In genomic region chr12:64824500-64825142, GRCh38 we compare ENCODE assay signal across 8 cellular contexts. TPM values are rescaled to one million over a fixed set of nuclear protein-coding genes. Genes with fewer than 3 reads are reported as not detected.
A peak's percentile ranks its signal among the peaks of the same experiment; 100 is the strongest.
DNase-seq lines count a peak whose midpoint lies in the region; ATAC-seq and TF ChIP-seq lines count a peak whose summit lies in the region.

Gene TBC1D30 (plus strand): TSS chr12:64824647. CDS start chr12:64824880, 233 bp downstream.

- no peak for DNase-seq in HT-29 (ENCODE audit: low spot score)
- DNase-seq in RPMI7951 (ENCODE audit: low read depth), result peak; percentile 17
- DNase-seq in body of pancreas, result peak in 2 of 4 donors; percentile 17 to 24
- no peak for DNase-seq in skeletal muscle cell (ENCODE audit: low read depth)
- DNase-seq in GOT3 (lab: John Stamatoyannopoulos, UW), result no peak

- H3K27me3 ChIP-seq in body of pancreas, result no peaks in the 10 kb centered on the region
- peaks cover 82% of the 10 kb centered on the region for H3K27me3 ChIP-seq in iPS-20b (ENCODE audit: insufficient read depth, low read length)

- 31 to 75% methylated on average over 22 to 64 of the region's 69 CpGs for WGBS in body of pancreas, 2 donors

- H3K4me3 ChIP-seq in body of pancreas, result no peak within 1 kb of the TSS
- peak within 1 kb of the TSS; percentile 72 for H3K4me3 ChIP-seq in iPS-20b (ENCODE audit: low read length)
- peak within 1 kb of the TSS; percentile 44 for H3K4me3 ChIP-seq in skeletal muscle cell (ENCODE audit: low read depth, low read length)

- H3K27ac ChIP-seq in body of pancreas (no peak within 1 kb of the TSS), iPS-20b (ENCODE audit: low read length) (no peak within 1 kb of the TSS)

- intact Hi-C loops in body of pancreas (cut with DNase I), result no loop called here

- no peaks in the 10 kb centered on the region for H3K36me3 ChIP-seq in body of pancreas (replicated peaks in 1 of 2; ENCODE audit: insufficient read depth in 1 of 2, low read depth in 2 of 2)
- H3K36me3 ChIP-seq in iPS-20b (ENCODE audit: insufficient read depth, low read depth, low read length), result no peaks in the 10 kb centered on the region

- no peaks in the 10 kb centered on the region for H3K9me3 ChIP-seq in body of pancreas
- no peaks in the 10 kb centered on the region for H3K9me3 ChIP-seq in iPS-20b (ENCODE audit: insufficient read depth, low read depth, low read length)

- ATAC-seq in GM18505 (IDR thresholded peaks at IDR 0.05; ENCODE audit: unreplicated experiment), result peak; percentile 64
- ATAC-seq in body of pancreas, result peak; percentile 43
- ATAC-seq in HG03139 (IDR thresholded peaks at IDR 0.05; ENCODE audit: unreplicated experiment), result no peak

- no peak for TF ChIP-seq CTCF in body of pancreas (IDR thresholded peaks at IDR 0.05)

- TF ChIP-seq POLR2A in GM18505 (IDR thresholded peaks at IDR 0.05; ENCODE audit: borderline replicate concordance, extremely low read depth, insufficient read depth, insufficient read length) (no peak), body of pancreas (IDR thresholded peaks at IDR 0.05) (no peak)

- H3K4me1 ChIP-seq in body of pancreas (peaks cover 32% of the 10 kb centered on the region), iPS-20b (ENCODE audit: insufficient read depth, low read length) (peaks cover 4% of the 10 kb centered on the region; the same call in 1 of the 2 replicates)

- no peak within 1 kb of the TSS for H3K9ac ChIP-seq in iPS-20b (ENCODE audit: low read depth, low read length)

RNA-seq across cellular contexts. Expression of gene TBC1D30, which starts in this region (rescaled TPM):
- total RNA-seq in HT-29 (2014; rRNA removed; shearing (Covaris generic)), result 44.7 and 46.2 TPM in 2 replicates
- 0.20 TPM in 1 of 2 replicates, not detected in the other for total RNA-seq in RPMI7951 (2014; rRNA removed; shearing (Covaris generic))
- total RNA-seq in body of pancreas, result 10 to 100 TPM; 68.7 to 91.0 TPM

Comparison
In these comparisons a context has a peak if more than half of its experiments do, and no peak if none do; other contexts are left out.
1. RNA of gene TBC1D30 (total RNA-seq): 68.7 to 91.0 TPM in body of pancreas and 44.7 to 46.2 TPM in HT-29; 0.20 TPM in RPMI7951; every median in the first group is over 10 times any median in the second.
2. Peak in DNase-seq in RPMI7951; RNA of the gene not detected or under 1 TPM.
3. H3K4me3 ChIP-seq: peak in iPS-20b (single experiment) and skeletal muscle cell (single experiment); none in body of pancreas (0 of 2).